Comparison of ENCODE assay signal across 23 cellular contexts in genomic region chr6:73323323-73323722, GRCh38. TPM values are rescaled to one million over a fixed set of nuclear protein-coding genes. Genes with fewer than 3 reads are reported as not detected.
"Had no signal": no experiment of that assay in that cellular context is flagged by ENCODE, and none has a peak within 500 bp of the region (broad histone marks: within the 10 kb centered on the region; RNA-seq: fewer than 3 reads in every experiment).

No MANE protein-coding gene starts in this region.

- FAIRE-seq: HepG2 had no signal

- H3K27me3 ChIP-seq: SJCRH30 had no signal

- H3K36me3 ChIP-seq: SJCRH30 had no signal

- H3K9ac ChIP-seq: KMS-11 had no signal

- H3K4me3 ChIP-seq: SJCRH30 had no signal

- H3K4me1 ChIP-seq: SJCRH30 had no signal

- H3K27ac ChIP-seq: KMS-11, RWPE1, SJCRH30 had no signal

- H3K4me2 ChIP-seq: KMS-11 had no signal

- ATAC-seq: HepG2, SK-N-SH treated with all-trans-retinoic acid at 6 μM for 48 hours had no signal

- DNase-seq: IMR-90, Kasumi-1, MM.1S, NCI-H1092 treated with DMSO at 0.1 percent for 48 hours, NCI-H1436, NCI-H187, NCI-H2029, NCI-H2081 treated with DMSO at 0.1 percent for 48 hours, NCI-H2171, NCI-H226, NCI-H446, NCI-H510A, NCI-H524 treated with DMSO at 0.1 percent for 48 hours, NCI-H69, NCI-H774, SHP77, SJCRH30 had no signal

RNA-seq across cellular contexts. Expression of gene DPPA5, which starts 30.8 kb away (rescaled TPM):
- total RNA-seq: HepG2, HT-29, IMR-90, M059J, SJCRH30 had no signal
- polyA plus RNA-seq: HepG2, IMR-90 had no signal

RNA-seq across cellular contexts. Expression of gene KHDC3L, which starts 39.1 kb away (rescaled TPM):
- total RNA-seq: HepG2, HT-29, IMR-90, SJCRH30 had no signal
- polyA plus RNA-seq: HepG2, IMR-90 had no signal

RNA-seq across cellular contexts. Expression of gene OOEP, which starts 46.4 kb away (rescaled TPM):
- total RNA-seq: HepG2, HT-29, IMR-90, M059J, SJCRH30 had no signal
- polyA plus RNA-seq: HepG2, IMR-90 had no signal
